Comparison of ENCODE assay signal across 15 cellular contexts in genomic region chr17:48550313-48551205, GRCh38. TPM values are rescaled to one million over a fixed set of nuclear protein-coding genes. Genes with fewer than 3 reads are reported as not detected.
DNase-seq lines count a peak whose midpoint lies in the region; ATAC-seq and TF ChIP-seq lines count a peak whose summit lies in the region.
"Had no signal": no experiment of that assay in that cellular context is flagged by ENCODE, and none has a peak within 500 bp of the region (broad histone marks: within the 10 kb centered on the region; RNA-seq: fewer than 3 reads in every experiment).

No MANE protein-coding gene starts in this region.

- H3K23ac ChIP-seq in trophoblast cell (ENCODE audit: low read length) = no peak overlapping the region

- no peak overlapping the region for H2BK5ac ChIP-seq in trophoblast cell (ENCODE audit: low read depth, low read length, poor library complexity)

- H3K36me3 ChIP-seq in trophoblast cell (ENCODE audit: control insufficient read depth in 1 of 2, insufficient read depth in 2 of 2, low read length in 2 of 2) = peaks cover 9 to 14% of the 10 kb centered on the region in 2 experiments

- no CpG with 5 or more reads among the region's 81 CpGs for WGBS in trophoblast cell (ENCODE audit: extremely low coverage, insufficient coverage, insufficient read length)

- no peak overlapping the region for H2AK5ac ChIP-seq in trophoblast cell (ENCODE audit: low read length)

- peaks cover 10% of the 10 kb centered on the region for H3K36me3 Mint-ChIP-seq in activated naive CD4-positive, alpha-beta T cell treated with anti-CD3 and anti-CD28 coated beads, Interleukin-2, amount 10 ng/mL, durations not matched to agents 7 days and 5 days

- H3K14ac ChIP-seq in trophoblast cell (ENCODE audit: low read length) = no peak overlapping the region

- no peak for ATAC-seq in Right ventricle myocardium superior (ENCODE audit: poor library complexity)
- ATAC-seq: heart left ventricle had no signal

- H2BK120ac ChIP-seq in trophoblast cell (ENCODE audit: insufficient read depth, low read length, poor library complexity) = no peak overlapping the region

- no peak overlapping the region for H3K27ac ChIP-seq in trophoblast cell (ENCODE audit: low read depth, low read length)

- peak; percentile 54 for TF ChIP-seq CTCF in WI38 (IDR thresholded peaks at IDR 0.05; ENCODE audit: low read depth, low read length)
- TF ChIP-seq CTCF in fibroblast of the aortic adventitia (IDR thresholded peaks at IDR 0.05; ENCODE audit: insufficient read depth, low read length) = peak; percentile 12

- H2AFZ ChIP-seq in trophoblast cell (ENCODE audit: insufficient read depth, low read length, poor library complexity) = no peak overlapping the region

- H3K4me3 ChIP-seq in WI38 (ENCODE audit: low read depth, low read length) = peak overlapping the region; percentile 57
- H3K4me3 ChIP-seq in fibroblast of the aortic adventitia (ENCODE audit: low read depth, low read length) = no peak overlapping the region
- no peak overlapping the region for H3K4me3 ChIP-seq in trophoblast cell (ENCODE audit: low read depth, low read length)
- H3K4me3 ChIP-seq: heart left ventricle had no signal

- no peaks in the 10 kb centered on the region for H3K9me3 Mint-ChIP-seq in activated naive CD4-positive, alpha-beta T cell treated with anti-CD3 and anti-CD28 coated beads, Interleukin-2, amount 10 ng/mL, durations not matched to agents 7 days and 5 days
- H3K9me3 Mint-ChIP-seq: CD4-positive, alpha-beta memory T cell had no signal

- no peak overlapping the region for H3K27ac Mint-ChIP-seq in activated naive CD4-positive, alpha-beta T cell treated with anti-CD3 and anti-CD28 coated beads, Interleukin-2, amount 10 ng/mL, durations not matched to agents 7 days and 5 days
- H3K27ac Mint-ChIP-seq: CD4-positive, alpha-beta memory T cell had no signal

- no peak overlapping the region for H3K18ac ChIP-seq in trophoblast cell (ENCODE audit: low read length)

- peak overlapping the region; percentile 44 for H3K4me2 ChIP-seq in trophoblast cell (ENCODE audit: low read length)

- no peaks in the 10 kb centered on the region for H3K9me3 ChIP-seq in trophoblast cell (ENCODE audit: insufficient read depth, low read depth, low read length)
- H3K9me3 ChIP-seq: heart left ventricle had no signal

- no peak overlapping the region for H4K8ac ChIP-seq in trophoblast cell (ENCODE audit: low read depth, low read length)

- H3K4me3 Mint-ChIP-seq in activated naive CD4-positive, alpha-beta T cell treated with anti-CD3 and anti-CD28 coated beads, Interleukin-2, amount 10 ng/mL, durations not matched to agents 7 days and 5 days = no peak overlapping the region

- no peak overlapping the region for H2BK12ac ChIP-seq in trophoblast cell (ENCODE audit: low read length)

- no peak overlapping the region for H4K12ac ChIP-seq in trophoblast cell (ENCODE audit: low read depth, low read length)

- H3K9ac ChIP-seq in trophoblast cell (ENCODE audit: low read length) = no peak overlapping the region

- H3K4me1 ChIP-seq in trophoblast cell (ENCODE audit: control insufficient read depth in 1 of 2, insufficient read depth in 2 of 2, low read length in 2 of 2) = peaks cover 18 to 44% of the 10 kb centered on the region in 2 experiments

- DNase-seq in ELF-1 (ENCODE audit: low read depth, low spot score) = peak; percentile 77
- no peak for DNase-seq in fibroblast of the aortic adventitia (ENCODE audit: low read depth)
- no peak for DNase-seq in trophoblast cell
- no peak for DNase-seq in HT-29 (ENCODE audit: low spot score)
- DNase-seq in Right ventricle myocardium superior = no peak
- no peak for DNase-seq in cerebellar nuclear complex (lab: John Stamatoyannopoulos, UW)
- DNase-seq in activated naive CD4-positive, alpha-beta T cell treated with anti-CD3 and anti-CD28 coated beads, Interleukin-2, amount 10 ng/mL, durations not matched to agents 7 days and 5 days = no peak
- DNase-seq: activated CD4-positive, alpha-beta T cell treated with anti-CD3 and anti-CD28 coated beads, Interleukin-2, amount 50 U/mL, for 1 hour; activated gamma-delta T cell treated with Interleukin-2 at 50 U/mL for 16 hours; CD4-positive, alpha-beta memory T cell; dermis blood vessel endothelial cell; heart left ventricle; T-helper 1 cell had no signal

- peaks cover 21% of the 10 kb centered on the region for H3K79me1 ChIP-seq in trophoblast cell (ENCODE audit: low read length)

- CTCF ChIA-PET in activated naive CD4-positive, alpha-beta T cell treated with anti-CD3 and anti-CD28 coated beads, Interleukin-2, amount 10 ng/mL, durations not matched to agents 7 days and 5 days (lab: Charles Lee) = interaction anchor here (0.7 kb wide), 1 partner anchor 45 kb away, joined by 3 read pairs; no protein-coding TSS in a partner anchor

- H3K27me3 ChIP-seq in trophoblast cell (ENCODE audit: insufficient read depth, low read length) = no peaks in the 10 kb centered on the region

- intact Hi-C loops in Right ventricle myocardium superior (cut with DNase I) = no loop called here

- H4K91ac ChIP-seq in trophoblast cell (ENCODE audit: low read depth, low read length) = no peak overlapping the region

- peaks cover 65% of the 10 kb centered on the region for H3K27me3 Mint-ChIP-seq in activated naive CD4-positive, alpha-beta T cell treated with anti-CD3 and anti-CD28 coated beads, Interleukin-2, amount 10 ng/mL, durations not matched to agents 7 days and 5 days

- peaks cover 5% of the 10 kb centered on the region for H3K79me2 ChIP-seq in trophoblast cell (ENCODE audit: control insufficient read depth, insufficient read depth, low read length, poor library complexity)

- no peak overlapping the region for H3K4ac ChIP-seq in trophoblast cell (ENCODE audit: low read depth, low read length)

- peaks cover 46% of the 10 kb centered on the region for H3K4me1 Mint-ChIP-seq in activated naive CD4-positive, alpha-beta T cell treated with anti-CD3 and anti-CD28 coated beads, Interleukin-2, amount 10 ng/mL, durations not matched to agents 7 days and 5 days

RNA-seq across cellular contexts. Expression of gene HOXB2, which starts 5.7 kb away (rescaled TPM):
- total RNA-seq in fibroblast of the aortic adventitia (ENCODE audit: low replicate concordance) = 1.5 and 9.0 TPM in 2 replicates
- 30.4 and 31.0 TPM in 2 replicates for polyA plus RNA-seq in trophoblast cell (2013)
- 2.3 and 7.0 TPM in 2 replicates for total RNA-seq in HT-29 (2014; rRNA removed; shearing (Covaris generic))
- total RNA-seq in Right ventricle myocardium superior = 2.7 TPM

RNA-seq across cellular contexts. Expression of gene HOXB1, which starts 19.7 kb away (rescaled TPM):
- total RNA-seq in fibroblast of the aortic adventitia (ENCODE audit: low replicate concordance) (not detected in 2 replicates), Right ventricle myocardium superior (not detected)
- polyA plus RNA-seq in trophoblast cell (2013) = 0.04 and 0.06 TPM in 2 replicates
- 0.08 TPM in 1 of 2 replicates, not detected in the other for total RNA-seq in HT-29 (2014; rRNA removed; shearing (Covaris generic))
- total RNA-seq: CD4-positive, alpha-beta memory T cell; dermis blood vessel endothelial cell; heart left ventricle; mononuclear cell had no signal
- polyA plus RNA-seq: CD4-positive, alpha-beta memory T cell; heart left ventricle had no signal

RNA-seq across cellular contexts. Expression of gene HOXB4, which starts 27.6 kb away (rescaled TPM):
- total RNA-seq in fibroblast of the aortic adventitia (ENCODE audit: low replicate concordance) (3.8 and 7.0 TPM in 2 replicates), Right ventricle myocardium superior (0.75 TPM)
- 5.5 and 6.2 TPM in 2 replicates for polyA plus RNA-seq in trophoblast cell (2013)
- total RNA-seq in HT-29 (2014; rRNA removed; shearing (Covaris generic)) = 14.5 and 15.5 TPM in 2 replicates

RNA-seq across cellular contexts. Expression of gene HOXB3, which starts 39.5 kb away (rescaled TPM):
- 9.7 and 14.2 TPM in 2 replicates for total RNA-seq in fibroblast of the aortic adventitia (ENCODE audit: low replicate concordance)
- polyA plus RNA-seq in trophoblast cell (2013) = 8.1 and 10.4 TPM in 2 replicates
- total RNA-seq in HT-29 (2014; rRNA removed; shearing (Covaris generic)) = 99.5 and 126 TPM in 2 replicates
- total RNA-seq in Right ventricle myocardium superior = 1.6 TPM

RNA-seq across cellular contexts. Expression of gene HOXB5, which starts 43.0 kb away (rescaled TPM):
- total RNA-seq in fibroblast of the aortic adventitia (ENCODE audit: low replicate concordance) (0.27 and 0.57 TPM in 2 replicates), Right ventricle myocardium superior (0.13 TPM)
- 3.2 and 3.5 TPM in 2 replicates for polyA plus RNA-seq in trophoblast cell (2013)
- total RNA-seq in HT-29 (2014; rRNA removed; shearing (Covaris generic)) = 7.5 and 8.2 TPM in 2 replicates
- total RNA-seq: CD4-positive, alpha-beta memory T cell; mononuclear cell had no signal
- polyA plus RNA-seq: CD4-positive, alpha-beta memory T cell had no signal
